8 cellular contexts compared by ENCODE assay signal in the genomic region with DNA sequence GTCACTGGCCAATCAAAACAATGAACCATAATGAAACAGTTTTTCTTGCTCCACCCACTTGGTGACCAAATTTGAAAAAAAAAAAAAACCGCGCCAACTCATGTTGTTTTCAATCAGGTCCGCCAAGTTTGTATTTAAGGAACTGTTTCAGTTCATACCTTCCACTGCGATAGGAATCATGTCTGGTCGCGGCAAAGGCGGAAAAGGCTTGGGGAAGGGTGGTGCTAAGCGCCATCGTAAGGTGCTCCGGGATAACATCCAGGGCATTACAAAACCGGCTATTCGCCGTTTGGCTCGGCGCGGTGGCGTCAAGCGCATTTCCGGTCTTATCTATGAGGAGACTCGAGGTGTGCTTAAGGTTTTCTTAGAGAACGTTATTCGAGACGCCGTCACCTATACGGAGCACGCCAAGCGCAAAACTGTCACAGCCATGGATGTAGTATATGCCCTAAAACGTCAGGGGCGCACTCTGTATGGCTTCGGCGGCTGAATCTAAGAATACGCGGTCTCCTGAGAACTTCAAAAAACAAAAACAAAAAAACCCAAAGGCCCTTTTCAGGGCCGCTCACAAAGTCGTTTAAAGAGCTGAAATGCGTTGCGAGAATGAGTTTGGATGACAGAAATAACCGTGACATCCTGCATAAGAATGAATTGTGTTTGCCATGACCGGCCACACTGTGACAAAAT. TPM values are rescaled to one million over a fixed set of nuclear protein-coding genes. Genes with fewer than 3 reads are reported as not detected.
DNase-seq lines count a peak whose midpoint lies in the region; ATAC-seq and TF ChIP-seq lines count a peak whose summit lies in the region.

No MANE protein-coding gene starts in this region.

- no peaks in the 10 kb centered on the region for H3K36me3 ChIP-seq in mucosa of stomach (ENCODE audit: control insufficient read depth, insufficient read depth, low read length)

- in situ Hi-C loops in Caki2 (cut with HindIII; ENCODE audit: low pct_unique_long_range_greater_than_20kb, low sequenced_read_pairs), result no loop called here

- TF ChIP-seq POLR2A in erythroblast (IDR thresholded peaks at IDR 0.05; ENCODE audit: low read length), result peak; percentile 100

- ATAC-seq in GM21390 (IDR thresholded peaks at IDR 0.05; ENCODE audit: unreplicated experiment), result peak; percentile 87

- H3K27me3 ChIP-seq in mucosa of stomach (ENCODE audit: control insufficient read depth, insufficient read depth, low read length), result no peaks in the 10 kb centered on the region

- DNase-seq in Caki2 (ENCODE audit: low read depth), result peak; percentile 99
- DNase-seq in HUDEP-2 (lab: John Stamatoyannopoulos, UW; ENCODE audit: unreplicated experiment in 76 of 76), result peak in 73 of 76 experiments; percentile 89 to 100 (median 95)
- peak; percentile 95 for DNase-seq in OCI-M2 (lab: John Stamatoyannopoulos, UW; ENCODE audit: unreplicated experiment)
- DNase-seq in activated T-cell treated with anti-CD3 and anti-CD28 coated beads, Interleukin-2, amount 50 U/mL, for 1 hour, result peak; percentile 89
- DNase-seq in erythroblast (lab: John Stamatoyannopoulos, UW), result peak; percentile 97
- DNase-seq in stimulated activated CD8-positive, alpha-beta memory T cell treated with anti-CD3 and anti-CD28 coated beads, Interleukin-4, amount 100 ng/mL, for 48 hours, result peak; percentile 89

- H3K4me1 ChIP-seq in mucosa of stomach (ENCODE audit: control insufficient read depth, insufficient read depth, low read length), result peaks cover 7% of the 10 kb centered on the region

- H3K9me3 ChIP-seq in mucosa of stomach (ENCODE audit: control insufficient read depth, low read length), result no peaks in the 10 kb centered on the region

- H3K9ac ChIP-seq in mucosa of stomach (ENCODE audit: low read length), result peak overlapping the region; percentile 38

- H3K4me3 ChIP-seq in mucosa of stomach (ENCODE audit: low read length), result peak overlapping the region; percentile 12

RNA-seq across cellular contexts. Expression of gene HFE, which starts 16.7 kb away (rescaled TPM):
- 27.3 and 32.5 TPM in 2 replicates for total RNA-seq in Caki2 (2014; rRNA removed; shearing (Covaris generic); ENCODE audit: low replicate concordance)

Comparison
In these comparisons a context has a peak if more than half of its experiments do, and no peak if none do; other contexts are left out.
1. Peak in every context shown above with its lines: DNase-seq, ATAC-seq and H3K4me3 ChIP-seq.